ENCODE assay signal across 8 cellular contexts in genomic region chr13:26698392-26699196, GRCh38.
DNase-seq lines count a peak whose midpoint lies in the region; ATAC-seq, FAIRE-seq and TF ChIP-seq lines count a peak whose summit lies in the region.

No MANE protein-coding gene starts in this region.

- no peaks in the 10 kb centered on the region for H3K79me2 ChIP-seq in HepG2 (ENCODE audit: insufficient read depth, low read length)

- H3K9me3 ChIP-seq in HepG2 (ENCODE audit: low read length) = no peaks in the 10 kb centered on the region

- DNase-seq in DMS153 treated with DMSO at 0.1 percent for 48 hours (lab: John Stamatoyannopoulos, UW; ENCODE audit: unreplicated experiment) = peak; percentile 89
- DNase-seq in NCI-H524 (lab: John Stamatoyannopoulos, UW) = peak; percentile 73 to 92
- peak; percentile 62 to 77 for DNase-seq in activated CD4-positive, alpha-beta T cell treated with anti-CD3 and anti-CD28 coated beads for 4 hours
- DNase-seq in coronary artery (ENCODE audit: low spot score) = peak; percentile 89
- DNase-seq in HepG2 (ENCODE audit: low spot score) = peak; percentile 66
- peak; percentile 59 to 77 for DNase-seq in stimulated activated CD4-positive, alpha-beta T cell treated with anti-CD3 and anti-CD28 coated beads, Interleukin-4, amount 100 ng/mL, for 48 hours (ENCODE audit: low read depth in 2 of 2)

- in situ Hi-C loops in HepG2 (cut with HindIII; ENCODE audit: extremely low pct_ligation_motif_present, low pct_unique_long_range_greater_than_20kb) = loop anchor here (5.0 kb wide), 2 partner anchors 216 to 511 kb away; no protein-coding TSS in a partner anchor

- no peak for TF ChIP-seq EP300 in HepG2 (IDR thresholded peaks at IDR 0.05; ENCODE audit: low read depth in 2 of 2, low read length in 2 of 2)
- no peak for TF ChIP-seq EP300 in HepG2 (CRISPR knock-in tag; IDR thresholded peaks at IDR 0.05; ENCODE audit: borderline replicate concordance)

- H3K4me2 ChIP-seq in HepG2 (ENCODE audit: low read depth, low read length) = peak overlapping the region; percentile 78

- no peaks in the 10 kb centered on the region for H3K36me3 ChIP-seq in HepG2 (replicated peaks in 1 of 2; ENCODE audit: control insufficient read depth in 1 of 2, insufficient read depth in 2 of 2, low read length in 2 of 2)

- peak; percentile 89 for TF ChIP-seq RAD21 in HepG2 (CRISPR knock-in tag; IDR thresholded peaks at IDR 0.05)

- FAIRE-seq in HepG2 (lab: Jason Lieb, UNC) = peak; percentile 82

- no peak overlapping the region for H3K9ac ChIP-seq in HepG2 (ENCODE audit: insufficient read depth, low read depth, low read length)

- TF ChIP-seq POLR2A in HepG2 (IDR thresholded peaks at IDR 0.05; ENCODE audit: insufficient read depth in 1 of 2, low read depth in 2 of 2, low read length in 2 of 2) = no peak

- POLR2A ChIA-PET in HepG2 (lab: Yijun Ruan, JAX) = interaction anchor here (1.0 kb wide), 1 partner anchor 513 kb away, joined by 9 read pairs; no protein-coding TSS in a partner anchor

- ATAC-seq in HG02759 (IDR thresholded peaks at IDR 0.05; ENCODE audit: unreplicated experiment) (peak; percentile 76), HepG2 (peak; percentile 81), HG02571 (IDR thresholded peaks at IDR 0.05; ENCODE audit: unreplicated experiment) (no peak)

- no peaks in the 10 kb centered on the region for H4K20me1 ChIP-seq in HepG2 (ENCODE audit: insufficient read depth, low read length)

- CTCF ChIA-PET in HepG2 (lab: Yijun Ruan, JAX; ENCODE audit: low intra/inter-chr PET ratio, low total read pairs) = interaction anchor here (0.7 to 2.3 kb wide), 6 partner anchors 41 to 514 kb away, joined by 3 to 27 read pairs (median 3); no protein-coding TSS in a partner anchor

- BruUV-seq in HepG2 (replicated peaks; lab: Mats Ljungman, UMichigan) = no TSS peak

- no peak overlapping the region for H3K27ac ChIP-seq in coronary artery
- H3K27ac ChIP-seq in HepG2 (ENCODE audit: extremely low read length, insufficient read depth, low read length) = no peak overlapping the region

- H3K27me3 ChIP-seq in HepG2 (ENCODE audit: control insufficient read depth in 1 of 2, insufficient read depth in 2 of 2, low read length in 2 of 2) = peaks cover 5 to 24% of the 10 kb centered on the region in 2 experiments; a peak in 4 of 5 replicates

- H3K4me1 ChIP-seq in HepG2 (ENCODE audit: insufficient read depth, low read length) = no peaks in the 10 kb centered on the region

- H2AFZ ChIP-seq in HepG2 (ENCODE audit: low read length) = no peak overlapping the region

- intact Hi-C loops in HepG2 (cut with micrococcal nuclease; ENCODE audit: unreplicated experiment) = loop anchor here (1.0 to 10.0 kb wide), 5 partner anchors 41 to 1124 kb away; no protein-coding TSS in a partner anchor

- H3K4me3 ChIP-seq in coronary artery (peak overlapping the region; percentile 57), HepG2 (replicated peaks in 1 of 3; ENCODE audit: insufficient read depth in 1 of 3, low read depth in 2 of 3, low read length in 3 of 3) (peak overlapping the region; percentile 27 to 55 (median 27); a peak in 5 of 6 replicates)

- WGBS in HepG2 (ENCODE audit: low lambda C conversion rate) = 19% methylated on average over 12 of the region's 29 CpGs

- TF ChIP-seq CTCF in coronary artery (IDR thresholded peaks at IDR 0.05) = peak; percentile 95
- TF ChIP-seq CTCF in HepG2 (CRISPR knock-in tag; IDR thresholded peaks at IDR 0.05) = peak; percentile 92

TF ChIP-seq in HepG2, 621 proteins besides CTCF, POLR2A, EP300 and RAD21 (continues in another document):
- no peak for TF ChIP-seq TAF1 (CRISPR knock-in tag; IDR thresholded peaks at IDR 0.05)
- TF ChIP-seq NFE2 (CRISPR knock-in tag; IDR thresholded peaks at IDR 0.05) = no peak
- no peak for TF ChIP-seq ZC3H13 (CRISPR knock-in tag; IDR thresholded peaks at IDR 0.05)
- no peak for TF ChIP-seq ZNF737 (CRISPR knock-in tag; IDR thresholded peaks at IDR 0.05; ENCODE audit: borderline replicate concordance)
- TF ChIP-seq CHD2 (IDR thresholded peaks at IDR 0.05; ENCODE audit: low read depth, low read length) = no peak
- TF ChIP-seq MATR3 (CRISPR knock-in tag; IDR thresholded peaks at IDR 0.05) = no peak
- 0 out of 2 replicates have a peak, but pooled peaks have one; percentile 17 for TF ChIP-seq BHLHE40 (IDR thresholded peaks at IDR 0.05; ENCODE audit: low read length)
- no peak for TF ChIP-seq YEATS2 (CRISPR knock-in tag; IDR thresholded peaks at IDR 0.05; ENCODE audit: borderline replicate concordance)
- peak in 1 of 2 experiments; percentile 48; a peak in 1 of 4 replicates for TF ChIP-seq HMGXB4 (CRISPR knock-in tag; IDR thresholded peaks at IDR 0.05; ENCODE audit: borderline replicate concordance in 1 of 2, low read depth in 1 of 2)
- TF ChIP-seq DRAP1 (CRISPR knock-in tag; IDR thresholded peaks at IDR 0.05) = no peak
- TF ChIP-seq KDM2A (CRISPR knock-in tag; IDR thresholded peaks at IDR 0.05; ENCODE audit: borderline replicate concordance, low read depth) = peak; percentile 64; the same call in 1 of the 2 replicates
- TF ChIP-seq ZNF652 (CRISPR knock-in tag; IDR thresholded peaks at IDR 0.05; ENCODE audit: borderline replicate concordance, low read depth) = peak; percentile 61; the same call in 1 of the 2 replicates
- TF ChIP-seq SALL1 (CRISPR knock-in tag; IDR thresholded peaks at IDR 0.05) = peak; percentile 17; the same call in 1 of the 2 replicates
- TF ChIP-seq HMG20A (CRISPR knock-in tag; IDR thresholded peaks at IDR 0.05; ENCODE audit: borderline replicate concordance) = no peak
- TF ChIP-seq CREB1 (IDR thresholded peaks at IDR 0.05) = no peak
- TF ChIP-seq CREB1 (CRISPR knock-in tag; IDR thresholded peaks at IDR 0.05) = no peak
- 0 out of 2 replicates have a peak, but pooled peaks have one; percentile 74 for TF ChIP-seq EZH2 (conservative IDR thresholded peaks at IDR 0.05; ENCODE audit: low read depth, low read length)
- TF ChIP-seq ZNF558 (CRISPR knock-in tag; IDR thresholded peaks at IDR 0.05; ENCODE audit: borderline replicate concordance) = no peak
- no peak for TF ChIP-seq E2F1 (CRISPR knock-in tag; IDR thresholded peaks at IDR 0.05)
- no peak for TF ChIP-seq ZNF3 (CRISPR knock-in tag; IDR thresholded peaks at IDR 0.05)
- TF ChIP-seq RNF2 (conservative IDR thresholded peaks at IDR 0.05; ENCODE audit: low read depth) = peak; percentile 65; the same call in 1 of the 2 replicates
- no peak for TF ChIP-seq BRD4 (CRISPR knock-in tag; IDR thresholded peaks at IDR 0.05)
- TF ChIP-seq KMT2B (CRISPR knock-in tag; IDR thresholded peaks at IDR 0.05) = no peak
- no peak for TF ChIP-seq NFRKB (IDR thresholded peaks at IDR 0.05)
- TF ChIP-seq ZNF788 (CRISPR knock-in tag; IDR thresholded peaks at IDR 0.05; ENCODE audit: borderline replicate concordance) = peak; percentile 41; the same call in 1 of the 2 replicates
- TF ChIP-seq GATA4 (IDR thresholded peaks at IDR 0.05; ENCODE audit: borderline replicate concordance, low read depth) = no peak
